Comparison of ENCODE assay signal across 16 cellular contexts in the genomic region with DNA sequence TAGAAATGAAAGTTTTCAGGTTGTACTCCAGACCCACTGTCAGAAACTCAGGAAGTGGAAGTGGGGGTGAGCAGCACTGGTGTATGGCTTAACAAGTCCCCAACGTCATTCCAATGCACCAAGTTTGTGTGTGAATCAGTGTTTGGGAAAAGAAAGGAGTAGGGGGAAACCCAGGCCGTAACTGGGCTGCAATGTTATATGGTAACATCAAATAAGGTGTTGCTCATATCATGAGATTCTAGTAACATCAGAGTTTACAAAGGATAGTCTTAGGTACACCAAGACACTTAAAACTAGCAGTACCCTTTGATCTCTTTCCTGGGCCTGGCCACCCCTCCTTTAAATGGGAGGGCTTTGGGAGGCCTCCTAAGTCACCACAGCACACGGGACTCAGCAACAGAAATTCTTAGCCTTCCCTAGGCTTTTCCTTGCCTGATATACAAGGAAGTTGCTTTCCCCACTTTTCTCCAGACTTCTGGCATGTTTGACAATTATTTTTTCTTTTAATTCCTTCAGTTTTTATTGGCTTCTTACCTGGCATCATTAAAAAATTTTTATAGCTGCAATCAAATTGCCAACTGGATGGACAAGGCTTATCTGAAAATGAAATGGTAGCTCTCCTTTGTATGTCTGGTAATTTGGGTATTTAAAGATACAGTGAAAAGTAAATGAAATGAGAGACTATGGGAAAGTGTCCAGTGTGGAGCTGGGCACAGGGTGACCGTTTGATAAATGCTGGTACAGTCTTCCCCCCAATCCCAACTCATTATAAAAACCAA. TPM values are rescaled to one million over a fixed set of nuclear protein-coding genes. Genes with fewer than 3 reads are reported as not detected.
DNase-seq lines count a peak whose midpoint lies in the region; ATAC-seq, FAIRE-seq and TF ChIP-seq lines count a peak whose summit lies in the region.
"Had no signal": no experiment of that assay in that cellular context is flagged by ENCODE, and none has a peak within 500 bp of the region (broad histone marks: within the 10 kb centered on the region; RNA-seq: fewer than 3 reads in every experiment).

No MANE protein-coding gene starts in this region.

- FAIRE-seq in GM12878 (lab: Jason Lieb, UNC), result no peak

- no peaks in the 10 kb centered on the region for H3K27me3 ChIP-seq in GM12878 (replicated peaks in 1 of 2; ENCODE audit: control insufficient read depth in 2 of 2, insufficient read depth in 2 of 2, low read length in 1 of 2)
- H3K27me3 ChIP-seq: heart left ventricle, SJSA1 had no signal

- H3K9ac ChIP-seq in GM12878 (ENCODE audit: control insufficient read depth, insufficient read depth, low read length), result no peak overlapping the region

- SMC1A ChIA-PET in GM12878 (lab: Charles Lee; ENCODE audit: uncharacterized antibody, unreplicated experiment), result interaction anchor here (0.6 to 3.0 kb wide), 10 partner anchors 9 to 760 kb away, joined by 3 to 13 read pairs (median 3); no protein-coding TSS in a partner anchor

- WGBS in GM12878 (ENCODE audit: insufficient coverage, insufficient replicate concordance, low lambda C conversion rate, missing lambda C conversion rate), result 72% methylated on average over 4 of the region's 4 CpGs

- no peak for TF ChIP-seq CTCF in HFFc6 (IDR thresholded peaks at IDR 0.05)
- no peak for TF ChIP-seq CTCF in GM12878 (IDR thresholded peaks at IDR 0.05 in 2 of 3, conservative IDR thresholded peaks at IDR 0.05 in 1 of 3; ENCODE audit: control insufficient read depth in 2 of 3, extremely low read depth in 1 of 3, insufficient read depth in 1 of 3, low read depth in 3 of 3, low read length in 3 of 3)
- TF ChIP-seq CTCF in omental fat pad (IDR thresholded peaks at IDR 0.05), result no peak

- TF ChIP-seq EP300 in GM12878 (IDR thresholded peaks at IDR 0.05; ENCODE audit: borderline replicate concordance in 1 of 2, control insufficient read depth in 1 of 2, low read depth in 2 of 2, low read length in 2 of 2), result no peak

- CTCF ChIA-PET in GM12878 (lab: Yijun Ruan, JAX), result interaction anchor here (1.0 to 2.3 kb wide), 2 partner anchors 12 to 111 kb away, joined by 3 to 15 read pairs; no protein-coding TSS in a partner anchor

- peaks cover 31% of the 10 kb centered on the region for H3K36me3 Mint-ChIP-seq in HFFc6 (ENCODE audit: low read depth)
- H3K36me3 Mint-ChIP-seq in naive thymus-derived CD8-positive, alpha-beta T cell, result peaks cover 4 to 13% (median 11%) of the 10 kb centered on the region in 3 donors

- H3K9me3 Mint-ChIP-seq in HFFc6, result no peaks in the 10 kb centered on the region
- peaks cover 0 to 4% (median 0%) of the 10 kb centered on the region in 9 donors for H3K9me3 Mint-ChIP-seq in naive thymus-derived CD8-positive, alpha-beta T cell

- TF ChIP-seq POLR2A in GM12878 (IDR thresholded peaks at IDR 0.05; ENCODE audit: low read depth, low read length), result no peak

- peaks cover under 1 to 3% of the 10 kb centered on the region in 2 experiments; a peak in 2 of 4 replicates for H3K36me3 ChIP-seq in GM12878 (ENCODE audit: control insufficient read depth in 2 of 2, insufficient read depth in 2 of 2, low read length in 1 of 2)
- H3K36me3 ChIP-seq: heart left ventricle had no signal

- no peak for TF ChIP-seq RAD21 in GM12878 (IDR thresholded peaks at IDR 0.05; ENCODE audit: insufficient read depth, low read depth, low read length)

- no TSS peak for BruUV-seq in GM12878 (replicated peaks; lab: Mats Ljungman, UMichigan)

- in situ Hi-C loops in GM12878 (cut with MboI), result no loop called here

- H3K4me1 ChIP-seq in GM12878 (ENCODE audit: control insufficient read depth, insufficient read depth, low read length), result peaks cover 20% of the 10 kb centered on the region
- H3K4me1 ChIP-seq: SJSA1 had no signal

- no peaks in the 10 kb centered on the region; the same call in 2 of the 3 replicates for H3K9me3 ChIP-seq in GM12878 (replicated peaks; ENCODE audit: control insufficient read depth, insufficient read depth, low read length)

- intact Hi-C loops in GM12878 (cut with micrococcal nuclease; ENCODE audit: unreplicated experiment), result no loop called here

- no peak overlapping the region for H3K4me3 Mint-ChIP-seq in HFFc6
- H3K4me3 Mint-ChIP-seq in naive thymus-derived CD8-positive, alpha-beta T cell, result peak overlapping the region in 7 of 10 donors; percentile 1 to 43 (median 15)

- H3K79me2 ChIP-seq in GM12878 (ENCODE audit: control insufficient read depth, insufficient read depth, low read length), result peaks cover 90% of the 10 kb centered on the region

- POLR2A ChIA-PET in GM12878 (lab: Charles Lee), result interaction anchor here (0.6 to 1.9 kb wide), 2 partner anchors 12 to 307 kb away, joined by 4 to 7 read pairs; no protein-coding TSS in a partner anchor
- POLR2A ChIA-PET in naive thymus-derived CD8-positive, alpha-beta T cell (lab: Charles Lee), result interaction anchor here (2.2 kb wide), 1 partner anchor 12 kb away, joined by 9 read pairs; no protein-coding TSS in a partner anchor

- peak overlapping the region; percentile 48 for H3K27ac ChIP-seq in GM12878 (ENCODE audit: control insufficient read depth, insufficient read depth)
- H3K27ac ChIP-seq: SJSA1 had no signal

- no peak overlapping the region for H2AFZ ChIP-seq in GM12878 (ENCODE audit: control insufficient read depth, low read depth, low read length)

- peak overlapping the region; percentile 47 for H3K27ac Mint-ChIP-seq in HFFc6
- peak overlapping the region in 3 of 10 donors; percentile 32 to 57 (median 41) for H3K27ac Mint-ChIP-seq in naive thymus-derived CD8-positive, alpha-beta T cell

- H3K4me1 Mint-ChIP-seq in HFFc6 (ENCODE audit: low read depth), result peaks cover 55% of the 10 kb centered on the region
- peaks cover 41 to 71% (median 59%) of the 10 kb centered on the region in 4 donors for H3K4me1 Mint-ChIP-seq in naive thymus-derived CD8-positive, alpha-beta T cell

- peak overlapping the region; percentile 28 for H3K4me2 ChIP-seq in GM12878 (ENCODE audit: control insufficient read depth, insufficient read depth)
- H3K4me2 ChIP-seq: smooth muscle cell had no signal

- H3K27me3 Mint-ChIP-seq in HFFc6 (ENCODE audit: insufficient read depth), result no peaks in the 10 kb centered on the region
- no peaks in the 10 kb centered on the region for H3K27me3 Mint-ChIP-seq in naive thymus-derived CD8-positive, alpha-beta T cell

- peak overlapping the region; percentile 20; the same call in 1 of the 2 replicates for H3K4me3 ChIP-seq in GM12878
- H3K4me3 ChIP-seq: heart left ventricle, SJSA1, smooth muscle cell had no signal

- H4K20me1 ChIP-seq in GM12878 (ENCODE audit: control insufficient read depth, insufficient read depth), result peaks cover 3% of the 10 kb centered on the region; the same call in 1 of the 2 replicates

- DNase-seq in NCI-H82 (lab: John Stamatoyannopoulos, UW), result peak; percentile 34
- no peak for DNase-seq in NCI-H82 treated with DMSO at 0.1 percent for 48 hours (lab: John Stamatoyannopoulos, UW; ENCODE audit: unreplicated experiment)
- no peak for DNase-seq in HFFc6
- no peak for DNase-seq in GM12878 (ENCODE audit: low read depth, low spot score)
- no peak for DNase-seq in naive thymus-derived CD8-positive, alpha-beta T cell
- no peak for DNase-seq in omental fat pad (ENCODE audit: low spot score)
- DNase-seq in C1 segment of cervical spinal cord (lab: John Stamatoyannopoulos, UW), result no peak
- DNase-seq: 8988T, Calu3, heart left ventricle, Karpas-422, left ventricle myocardium superior, NCI-H2107 had no signal

- RAD21 ChIA-PET in GM12878 (lab: Charles Lee; ENCODE audit: unreplicated experiment), result interaction anchor here (0.9 to 1.8 kb wide), 2 partner anchors 9 to 97 kb away, joined by 5 to 7 read pairs; no protein-coding TSS in a partner anchor

- peak; percentile 44 for ATAC-seq in GM12878
- ATAC-seq in naive thymus-derived CD8-positive, alpha-beta T cell, result peak in 1 of 2 donors; percentile 35
- no peak for ATAC-seq in omental fat pad (ENCODE audit: low FRiP score)
- no peak for ATAC-seq in GM19452 (IDR thresholded peaks at IDR 0.05; ENCODE audit: unreplicated experiment)
- ATAC-seq: heart left ventricle, left ventricle myocardium superior had no signal

TF ChIP-seq in GM12878, 131 proteins besides CTCF, POLR2A, EP300 and RAD21 (continues in another document):
- TF ChIP-seq BMI1 (IDR thresholded peaks at IDR 0.05; ENCODE audit: borderline replicate concordance) (no peak), CEBPB (IDR thresholded peaks at IDR 0.05; ENCODE audit: borderline replicate concordance in 1 of 2, low read depth in 2 of 2, low read length in 2 of 2) (no peak), SUPT20H (IDR thresholded peaks at IDR 0.05; ENCODE audit: borderline replicate concordance, control insufficient read depth, low read depth, low read length) (no peak), DPF2 (IDR thresholded peaks at IDR 0.05) (no peak), RUNX3 (IDR thresholded peaks at IDR 0.05; ENCODE audit: low read length) (no peak), FOXM1 (IDR thresholded peaks at IDR 0.05; ENCODE audit: low read depth, low read length) (no peak), STAT1 (conservative IDR thresholded peaks at IDR 0.05) (no peak)

RNA-seq across cellular contexts. Expression of gene E2F3, which starts 15.1 kb away (rescaled TPM):
- 10 to 100 TPM; 16.3 to 18.5 (median 17.3) TPM for total RNA-seq in HFFc6 (2021; fragmentation: NEBNext Ultra II Directional; extraction: Animal tissue kit (Norgen Biotek cat#: 25700))
- total RNA-seq in GM12878 (2013; cell fraction: nucleolus; rRNA removed), result 10.0 and 11.7 TPM in 2 replicates
- 5.1 and 5.9 TPM in 2 replicates for total RNA-seq in GM12878 (2014; rRNA removed)
- total RNA-seq in GM12878 (2014; rRNA removed; fragmentation: Illumina TruSeq; extraction: Trizol), result 9.7 and 10.6 TPM in 2 replicates
- total RNA-seq in GM12878 (2021), result 15.8 and 16.8 TPM in 2 replicates
- polyA plus RNA-seq in GM12878 (2011; ENCODE audit: low read depth), result 4.3 TPM
- 15.0 and 15.7 TPM in 2 replicates for polyA plus RNA-seq in GM12878 (2011; rRNA removed)
- polyA plus RNA-seq in GM12878 (2011; cell fraction: cytosol; rRNA removed), result 7.8 and 8.9 TPM in 2 replicates
- 18.4 and 23.8 TPM in 2 replicates for polyA plus RNA-seq in GM12878 (2011; cell fraction: nucleus; rRNA removed)
- polyA plus RNA-seq in GM12878 (2012), result 5.5 and 5.7 TPM in 2 replicates
- 16.3 and 19.8 TPM in 2 replicates for polyA plus RNA-seq in GM12878 (2014; fragmentation: Illumina TruSeq; extraction: Trizol)
- polyA plus RNA-seq in GM12878 (2014; fragmentation: Nextera tagmentation; extraction: Ambion mirVana), result 1 to 10 TPM; 5.3 to 6.6 TPM
- 10.4 and 10.6 TPM in 2 replicates for polyA plus RNA-seq in GM12878 (2014; rRNA removed)
- 10 to 100 TPM; 10.7 to 12.0 TPM for polyA plus RNA-seq in GM12878 (2016; fragmentation: Nextera tagmentation; extraction: Ambion mirVana)
- 10.2 and 10.7 TPM in 2 replicates for polyA minus RNA-seq in GM12878 (2011; rRNA and poly(A)+ RNA removed)
- 4.5 and 6.0 TPM in 2 replicates for polyA minus RNA-seq in GM12878 (2011; cell fraction: cytosol; rRNA and poly(A)+ RNA removed)
- polyA minus RNA-seq in GM12878 (2011; cell fraction: nucleus; rRNA and poly(A)+ RNA removed), result 5.1 and 8.8 TPM in 2 replicates
- 10 to 100 TPM; 44.3 to 45.2 TPM for total RNA-seq in naive thymus-derived CD8-positive, alpha-beta T cell
- 1 to 10 TPM; 4.9 to 8.0 (median 5.9) TPM for polyA plus RNA-seq in naive thymus-derived CD8-positive, alpha-beta T cell
- total RNA-seq in omental fat pad, result 10 to 100 TPM in 1 of 4 donors, 1 to 10 TPM in 3; 5.8 to 10.7 (median 9.1) TPM
